11 cellular contexts compared by ENCODE assay signal in genomic region chr3:49899815-49900214, GRCh38. TPM values are rescaled to one million over a fixed set of nuclear protein-coding genes. Genes with fewer than 3 reads are reported as not detected.
DNase-seq lines count a peak whose midpoint lies in the region; ATAC-seq, FAIRE-seq and TF ChIP-seq lines count a peak whose summit lies in the region.
"Had no signal": no experiment of that assay in that cellular context is flagged by ENCODE, and none has a peak within 500 bp of the region (broad histone marks: within the 10 kb centered on the region; RNA-seq: fewer than 3 reads in every experiment).

No MANE protein-coding gene starts in this region.

- no peak overlapping the region for H2BK120ac ChIP-seq in H1 (replicated peaks; ENCODE audit: low read depth, low read length)

- TF ChIP-seq CTCF in H1 (IDR thresholded peaks at IDR 0.05; ENCODE audit: control extremely low read depth in 1 of 3, insufficient read depth in 1 of 3, low read depth in 1 of 3, low read length in 3 of 3) (peak in 2 of 3 experiments; percentile 73; a peak in 3 of 4 replicates), thyroid gland (IDR thresholded peaks at IDR 0.05) (no peak)
- no peak for TF ChIP-seq CTCF in CD4-positive, alpha-beta T cell (IDR thresholded peaks at IDR 0.05)

- H4K5ac ChIP-seq in H1 (ENCODE audit: insufficient read length, low read depth, low read length), result no peak overlapping the region

- H3K36me3 Mint-ChIP-seq in activated naive CD4-positive, alpha-beta T cell treated with anti-CD3 and anti-CD28 coated beads for 36 hours (ENCODE audit: low read depth), result no peaks in the 10 kb centered on the region
- H3K36me3 Mint-ChIP-seq in activated naive CD4-positive, alpha-beta T cell treated with anti-CD3 and anti-CD28 coated beads, Interleukin-2, amount 50 U/mL, for 72 hours, result peaks cover 0 to 4% of the 10 kb centered on the region in 2 donors
- H3K36me3 Mint-ChIP-seq in CD4-positive, alpha-beta T cell (ENCODE audit: low read depth), result no peaks in the 10 kb centered on the region

- H3K27me3 Mint-ChIP-seq in activated naive CD4-positive, alpha-beta T cell treated with anti-CD3 and anti-CD28 coated beads for 36 hours (ENCODE audit: low read depth), result no peaks in the 10 kb centered on the region
- no peaks in the 10 kb centered on the region for H3K27me3 Mint-ChIP-seq in CD4-positive, alpha-beta T cell
- H3K27me3 Mint-ChIP-seq: activated T-cell treated with anti-CD3 and anti-CD28 coated beads, Interleukin-2, amount 50 U/mL, for 24 hours had no signal

- no peak overlapping the region for H3K4me2 ChIP-seq in H1 (ENCODE audit: insufficient read depth in 1 of 2, low read depth in 2 of 2, low read length in 2 of 2)

- H3K9me3 Mint-ChIP-seq in activated naive CD4-positive, alpha-beta T cell treated with anti-CD3 and anti-CD28 coated beads for 36 hours, result no peaks in the 10 kb centered on the region
- H3K9me3 Mint-ChIP-seq in activated naive CD4-positive, alpha-beta T cell treated with anti-CD3 and anti-CD28 coated beads, Interleukin-2, amount 50 U/mL, for 72 hours, result no peaks in the 10 kb centered on the region
- H3K9me3 Mint-ChIP-seq in CD4-positive, alpha-beta T cell, result no peaks in the 10 kb centered on the region
- H3K9me3 Mint-ChIP-seq: activated T-cell treated with anti-CD3 and anti-CD28 coated beads, Interleukin-2, amount 50 U/mL, for 24 hours had no signal

- H4K8ac ChIP-seq in H1 (ENCODE audit: extremely low read depth, insufficient read depth, low read length), result no peak overlapping the region

- TF ChIP-seq RAD21 in H1 (IDR thresholded peaks at IDR 0.05 in 1 of 2, conservative IDR thresholded peaks at IDR 0.05 in 1 of 2; ENCODE audit: low read depth in 2 of 2, low read length in 2 of 2), result peak; percentile 74 to 84

- H3K4me3 ChIP-seq in H1 (ENCODE audit: extremely low read depth in 1 of 4, insufficient read depth in 2 of 4, low read depth in 3 of 4, low read length in 4 of 4) (no peak overlapping the region), thyroid gland (replicated peaks in 1 of 3) (no peak overlapping the region)
- H3K4me3 ChIP-seq: gastrocnemius medialis had no signal

- WGBS in H1 (ENCODE audit: extremely low coverage in 1 of 2, insufficient coverage in 1 of 2, insufficient read length in 1 of 2, insufficient replicate concordance in 2 of 2, low coverage in 1 of 2, low lambda C conversion rate in 2 of 2, missing lambda C conversion rate in 1 of 2), 2 experiments, result 75% methylated on average over 5 of the region's 5 CpGs; no CpG with 5 or more reads in 1 of the 2 experiments
- 55 to 78% methylated on average over 4 to 5 of the region's 5 CpGs for WGBS in thyroid gland, 2 donors

- no peak overlapping the region for H3K4me3 Mint-ChIP-seq in activated naive CD4-positive, alpha-beta T cell treated with anti-CD3 and anti-CD28 coated beads for 36 hours
- H3K4me3 Mint-ChIP-seq in CD4-positive, alpha-beta T cell, result no peak overlapping the region
- H3K4me3 Mint-ChIP-seq: activated T-cell treated with anti-CD3 and anti-CD28 coated beads, Interleukin-2, amount 50 U/mL, for 24 hours had no signal

- no peak overlapping the region for H3K23ac ChIP-seq in H1 (ENCODE audit: insufficient read length)

- CTCF ChIA-PET in activated naive CD4-positive, alpha-beta T cell treated with anti-CD3 and anti-CD28 coated beads for 36 hours (lab: Charles Lee), result interaction anchor here (0.6 to 1.2 kb wide), 4 partner anchors 10 to 99 kb away, joined by 3 read pairs; no protein-coding TSS in a partner anchor
- CTCF ChIA-PET in H1 (lab: Charles Lee; ENCODE audit: partially characterized antibody), result interaction anchor here (0.6 to 16.1 kb wide), 31 partner anchors 10 to 712 kb away, joined by 3 to 306 read pairs (median 5); partner anchors contain the start of genes AMIGO3, CAMKV, CDHR4 and INKA1
- CTCF ChIA-PET in CD4-positive, alpha-beta T cell (lab: Charles Lee), result no interaction called here

- intact Hi-C loops in activated naive CD4-positive, alpha-beta T cell treated with anti-CD3 and anti-CD28 coated beads for 36 hours (cut with micrococcal nuclease), result no loop called here
- intact Hi-C loops in thyroid gland (cut with DNase I), result loop anchor here (5.0 to 10.0 kb wide), 2 partner anchors 98 to 195 kb away; partner anchors contain the start of gene INKA1
- intact Hi-C loops in CD4-positive, alpha-beta T cell (cut with DNase I, micrococcal nuclease), result loop anchor here in 1 of 2 experiments (5.0 kb wide), 2 partner anchors 42 to 113 kb away; partner anchors contain the start of genes IP6K1 and RBM6

- H4K20me1 ChIP-seq in H1 (replicated peaks in 1 of 2; ENCODE audit: control insufficient read depth in 1 of 2, insufficient read depth in 2 of 2, low read length in 2 of 2), result peaks cover 0 to 2% of the 10 kb centered on the region in 2 experiments

- no peak overlapping the region for H2BK15ac ChIP-seq in H1 (ENCODE audit: low read length)

- H4K91ac ChIP-seq in H1 (replicated peaks; ENCODE audit: insufficient read length, low read length), result no peak overlapping the region

- no peak for ATAC-seq in activated naive CD4-positive, alpha-beta T cell treated with anti-CD3 and anti-CD28 coated beads, Interleukin-2, amount 50 U/mL, for 72 hours
- ATAC-seq in GM19324 (IDR thresholded peaks at IDR 0.05; ENCODE audit: low FRiP score, unreplicated experiment) (no peak), GM21515 (IDR thresholded peaks at IDR 0.05; ENCODE audit: unreplicated experiment) (no peak)
- ATAC-seq in CD4-positive, alpha-beta T cell (ENCODE audit: poor library complexity), result no peak

- no peak overlapping the region for H3K4ac ChIP-seq in H1 (replicated peaks; ENCODE audit: insufficient read length, low read depth, low read length)

- H3K9ac ChIP-seq in H1 (replicated peaks in 1 of 4; ENCODE audit: extremely low read depth in 1 of 4, low read depth in 3 of 4, low read length in 3 of 4), result no peak overlapping the region

- peaks cover 0 to 9% (median 8%) of the 10 kb centered on the region in 4 experiments; a peak in 6 of 7 replicates for H3K4me1 ChIP-seq in H1 (replicated peaks in 1 of 4; ENCODE audit: control insufficient read depth in 3 of 4, insufficient read depth in 4 of 4, low read length in 3 of 4)
- peaks cover 14 to 36% of the 10 kb centered on the region in 2 donors for H3K4me1 ChIP-seq in thyroid gland

- no peak overlapping the region for H2AFZ ChIP-seq in H1 (ENCODE audit: low read length)

- no peak overlapping the region for H2BK20ac ChIP-seq in H1 (ENCODE audit: low read length)

- H3K27ac Mint-ChIP-seq in activated naive CD4-positive, alpha-beta T cell treated with anti-CD3 and anti-CD28 coated beads for 36 hours, result no peak overlapping the region
- no peak overlapping the region for H3K27ac Mint-ChIP-seq in activated naive CD4-positive, alpha-beta T cell treated with anti-CD3 and anti-CD28 coated beads, Interleukin-2, amount 50 U/mL, for 72 hours
- H3K27ac Mint-ChIP-seq in CD4-positive, alpha-beta T cell, result no peak overlapping the region
- H3K27ac Mint-ChIP-seq: activated T-cell treated with anti-CD3 and anti-CD28 coated beads, Interleukin-2, amount 50 U/mL, for 24 hours had no signal

- FAIRE-seq in H1 (lab: Jason Lieb, UNC), result no peak

- H3K4me1 Mint-ChIP-seq in activated naive CD4-positive, alpha-beta T cell treated with anti-CD3 and anti-CD28 coated beads for 36 hours (ENCODE audit: low read depth), result peaks cover 7% of the 10 kb centered on the region
- peaks cover 9% of the 10 kb centered on the region for H3K4me1 Mint-ChIP-seq in CD4-positive, alpha-beta T cell (ENCODE audit: low read depth)

- DNase-seq in activated naive CD4-positive, alpha-beta T cell treated with anti-CD3 and anti-CD28 coated beads for 36 hours, result peak; percentile 22
- DNase-seq in activated naive CD4-positive, alpha-beta T cell treated with anti-CD3 and anti-CD28 coated beads, Interleukin-2, amount 50 U/mL, for 72 hours (ENCODE audit: low spot score in 2 of 2), result no peak
- DNase-seq in NCI-H69 (lab: John Stamatoyannopoulos, UW), result peak; percentile 33
- DNase-seq in H1 (ENCODE audit: low read depth in 1 of 2, low spot score in 2 of 2), result peak in 1 of 2 experiments; percentile 64
- DNase-seq in thyroid gland, result no peak
- no peak for DNase-seq in CD4-positive, alpha-beta T cell
- DNase-seq: activated T-cell treated with anti-CD3 and anti-CD28 coated beads, Interleukin-2, amount 50 U/mL, for 24 hours; NCI-H187 had no signal

- no peak for TF ChIP-seq EP300 in H1 (IDR thresholded peaks at IDR 0.05; ENCODE audit: borderline replicate concordance in 1 of 2, low read depth in 2 of 2, low read length in 2 of 2)

- H3K14ac ChIP-seq in H1 (ENCODE audit: insufficient read length), result no peak overlapping the region

- H2AK5ac ChIP-seq in H1 (ENCODE audit: low read depth, low read length), result no peak overlapping the region

- H2BK12ac ChIP-seq in H1 (ENCODE audit: low read depth, low read length), result no peak overlapping the region

- H3K79me1 ChIP-seq in H1 (ENCODE audit: low read depth, low read length), result no peaks in the 10 kb centered on the region

- H3K79me2 ChIP-seq in H1 (ENCODE audit: control insufficient read depth in 1 of 2, insufficient read depth in 2 of 2, low read length in 2 of 2), result no peaks in the 10 kb centered on the region

- H3K23me2 ChIP-seq in H1 (ENCODE audit: low read depth, low read length), result no peaks in the 10 kb centered on the region; the same call in 1 of the 2 replicates

- H3K27me3 ChIP-seq in H1 (replicated peaks in 1 of 4; ENCODE audit: control insufficient read depth in 3 of 4, extremely low read depth in 1 of 4, insufficient read depth in 3 of 4, low read length in 3 of 4) (peaks cover 0 to 3% (median 1%) of the 10 kb centered on the region in 4 experiments; a peak in 3 of 7 replicates), thyroid gland (no peaks in the 10 kb centered on the region)
- H3K27me3 ChIP-seq in CD4-positive, alpha-beta T cell (ENCODE audit: control insufficient read depth, insufficient read depth, low read length), result no peaks in the 10 kb centered on the region
- H3K27me3 ChIP-seq: gastrocnemius medialis had no signal

- TF ChIP-seq POLR2A in H1 (IDR thresholded peaks at IDR 0.05; ENCODE audit: control extremely low read depth in 1 of 2, low read depth in 2 of 2, low read length in 2 of 2) (no peak), thyroid gland (IDR thresholded peaks at IDR 0.05) (no peak)

- H3K36me3 ChIP-seq in H1 (ENCODE audit: control insufficient read depth in 2 of 4, insufficient read depth in 4 of 4, low read length in 3 of 4) (no peaks in the 10 kb centered on the region), thyroid gland (no peaks in the 10 kb centered on the region)
- H3K36me3 ChIP-seq: gastrocnemius medialis had no signal

- POLR2A ChIA-PET in H1 (lab: Charles Lee; ENCODE audit: partially characterized antibody), result interaction anchor here (0.9 to 3.0 kb wide), 7 partner anchors 11 to 96 kb away, joined by 3 to 16 read pairs (median 3); partner anchors contain the start of genes INKA1 and TRAIP
- POLR2A ChIA-PET in CD4-positive, alpha-beta T cell (lab: Charles Lee), result no interaction called here

- H3K18ac ChIP-seq in H1 (ENCODE audit: extremely low read depth, low read length), result no peak overlapping the region

- H2BK5ac ChIP-seq in H1 (ENCODE audit: low read depth, low read length), result no peak overlapping the region

- H3K27ac ChIP-seq in H1 (ENCODE audit: low read depth, low read length) (no peak overlapping the region), thyroid gland (peak overlapping the region in 2 of 3 donors; percentile 63 to 68)
- H3K27ac ChIP-seq in CD4-positive, alpha-beta T cell (ENCODE audit: low read depth, low read length), result no peak overlapping the region

- H3K9me3 ChIP-seq in H1 (ENCODE audit: insufficient read depth in 2 of 2, low read depth in 1 of 2, low read length in 1 of 2) (no peaks in the 10 kb centered on the region), thyroid gland (no peaks in the 10 kb centered on the region)
- H3K9me3 ChIP-seq in CD4-positive, alpha-beta T cell (ENCODE audit: control insufficient read depth, low read length), result no peaks in the 10 kb centered on the region
- H3K9me3 ChIP-seq: gastrocnemius medialis had no signal

- H3K56ac ChIP-seq in H1 (replicated peaks; ENCODE audit: insufficient read length, low read depth, low read length), result no peak overlapping the region

RNA-seq across cellular contexts. Expression of gene MST1R, which starts 3.9 kb away (rescaled TPM):
- total RNA-seq in activated naive CD4-positive, alpha-beta T cell treated with anti-CD3 and anti-CD28 coated beads for 36 hours, result under 1 TPM; 0.27 to 0.41 TPM
- 1 to 10 TPM in 1 of 2 donors, under 1 TPM in 1; 0.68 to 2.8 TPM for total RNA-seq in activated naive CD4-positive, alpha-beta T cell treated with anti-CD3 and anti-CD28 coated beads, Interleukin-2, amount 50 U/mL, for 72 hours
- total RNA-seq in H1 (2021; fragmentation: NEBNext Ultra II Directional; extraction: Animal tissue kit (Norgen Biotek cat#: 25700)), result 4.8 and 7.6 TPM in 2 replicates
- 7.6 and 9.4 TPM in 2 replicates for polyA plus RNA-seq in H1 (2011; rRNA removed)
- 7.7 TPM for polyA plus RNA-seq in H1 (2011; cell fraction: cytosol; rRNA removed)
- 42.5 TPM for polyA plus RNA-seq in H1 (2011; cell fraction: nucleus; rRNA removed)
- 3.3 to 8.7 TPM (median 5.8 TPM) in 4 replicates for polyA plus RNA-seq in H1 (2012, experiment 1 of 2)
- polyA plus RNA-seq in H1 (2012, experiment 2 of 2), result 3.9 TPM
- polyA plus RNA-seq in H1 (2013, experiment 1 of 2), result 6.4 TPM
- 3.9 TPM for polyA plus RNA-seq in H1 (2013, experiment 2 of 2)
- 6.6 and 13.8 TPM in 2 replicates for polyA minus RNA-seq in H1 (2011; rRNA and poly(A)+ RNA removed)
- polyA minus RNA-seq in H1 (2011; cell fraction: cytosol; rRNA and poly(A)+ RNA removed), result 4.0 TPM
- polyA minus RNA-seq in H1 (2011; cell fraction: nucleus; rRNA and poly(A)+ RNA removed), result 20.9 TPM
- 1 to 10 TPM; 1.7 to 6.1 (median 3.1) TPM for total RNA-seq in thyroid gland
- total RNA-seq in CD4-positive, alpha-beta T cell, result under 1 TPM; 0.55 to 0.89 TPM

RNA-seq across cellular contexts. Expression of gene MON1A, which starts 29.8 kb away (rescaled TPM):
- total RNA-seq in activated naive CD4-positive, alpha-beta T cell treated with anti-CD3 and anti-CD28 coated beads for 36 hours, result 1 to 10 TPM; 5.4 to 5.9 TPM
- total RNA-seq in activated naive CD4-positive, alpha-beta T cell treated with anti-CD3 and anti-CD28 coated beads, Interleukin-2, amount 50 U/mL, for 72 hours, result 1 to 10 TPM; 6.0 to 8.4 TPM
- total RNA-seq in H1 (2021; fragmentation: NEBNext Ultra II Directional; extraction: Animal tissue kit (Norgen Biotek cat#: 25700)), result 9.8 and 10.3 TPM in 2 replicates
- polyA plus RNA-seq in H1 (2011; rRNA removed), result 14.1 and 20.4 TPM in 2 replicates
- polyA plus RNA-seq in H1 (2011; cell fraction: cytosol; rRNA removed), result 10.8 TPM
- 13.1 TPM for polyA plus RNA-seq in H1 (2011; cell fraction: nucleus; rRNA removed)
- 5.4 to 8.8 TPM (median 7.3 TPM) in 4 replicates for polyA plus RNA-seq in H1 (2012, experiment 1 of 2)
- polyA plus RNA-seq in H1 (2012, experiment 2 of 2), result 10.2 TPM
- polyA plus RNA-seq in H1 (2013, experiment 1 of 2), result 7.2 TPM
- 7.1 TPM for polyA plus RNA-seq in H1 (2013, experiment 2 of 2)
- 4.5 and 5.9 TPM in 2 replicates for polyA minus RNA-seq in H1 (2011; rRNA and poly(A)+ RNA removed)
- polyA minus RNA-seq in H1 (2011; cell fraction: cytosol; rRNA and poly(A)+ RNA removed), result 8.0 TPM
- 4.9 TPM for polyA minus RNA-seq in H1 (2011; cell fraction: nucleus; rRNA and poly(A)+ RNA removed)
- total RNA-seq in thyroid gland, result 10 to 100 TPM; 12.1 to 19.9 (median 18.7) TPM
- 1 to 10 TPM in 1 of 2 experiments, under 1 TPM in 1; 0.85 to 1.3 TPM for total RNA-seq in CD4-positive, alpha-beta T cell

RNA-seq across cellular contexts. Expression of gene CAMKV, which starts 30.1 kb away (rescaled TPM):
- under 1 TPM; 0.69 to 0.86 TPM for total RNA-seq in activated naive CD4-positive, alpha-beta T cell treated with anti-CD3 and anti-CD28 coated beads for 36 hours
- under 1 TPM; 0.43 to 0.48 TPM for total RNA-seq in activated naive CD4-positive, alpha-beta T cell treated with anti-CD3 and anti-CD28 coated beads, Interleukin-2, amount 50 U/mL, for 72 hours
- total RNA-seq in H1 (2021; fragmentation: NEBNext Ultra II Directional; extraction: Animal tissue kit (Norgen Biotek cat#: 25700)), result 66.4 and 67.9 TPM in 2 replicates
- 56.3 and 74.5 TPM in 2 replicates for polyA plus RNA-seq in H1 (2011; rRNA removed)
- polyA plus RNA-seq in H1 (2011; cell fraction: cytosol; rRNA removed), result 80.5 TPM
- 277 TPM for polyA plus RNA-seq in H1 (2011; cell fraction: nucleus; rRNA removed)
- polyA plus RNA-seq in H1 (2012, experiment 1 of 2), result 70.4 to 87.7 TPM (median 77.8 TPM) in 4 replicates
- polyA plus RNA-seq in H1 (2012, experiment 2 of 2), result 61.8 TPM
- 39.4 TPM for polyA plus RNA-seq in H1 (2013, experiment 1 of 2)
- polyA plus RNA-seq in H1 (2013, experiment 2 of 2), result 33.4 TPM
- polyA minus RNA-seq in H1 (2011; rRNA and poly(A)+ RNA removed), result 57.9 and 66.0 TPM in 2 replicates
- 41.2 TPM for polyA minus RNA-seq in H1 (2011; cell fraction: cytosol; rRNA and poly(A)+ RNA removed)
- 57.3 TPM for polyA minus RNA-seq in H1 (2011; cell fraction: nucleus; rRNA and poly(A)+ RNA removed)
- not detected for total RNA-seq in thyroid gland
- total RNA-seq in CD4-positive, alpha-beta T cell, result under 1 TPM in 1 of 2 experiments, not detected in 1; 0.28 TPM
- total RNA-seq: gastrocnemius medialis had no signal

RNA-seq across cellular contexts. Expression of gene RBM6, which starts 40.1 kb away (rescaled TPM):
- 10 to 100 TPM; 89.1 to 98.2 TPM for total RNA-seq in activated naive CD4-positive, alpha-beta T cell treated with anti-CD3 and anti-CD28 coated beads for 36 hours
- total RNA-seq in activated naive CD4-positive, alpha-beta T cell treated with anti-CD3 and anti-CD28 coated beads, Interleukin-2, amount 50 U/mL, for 72 hours, result 100 to 1,000 TPM in 1 of 2 donors, 10 to 100 TPM in 1; 94.6 to 168 TPM
- 80.1 and 81.2 TPM in 2 replicates for total RNA-seq in H1 (2021; fragmentation: NEBNext Ultra II Directional; extraction: Animal tissue kit (Norgen Biotek cat#: 25700))
- polyA plus RNA-seq in H1 (2011; rRNA removed), result 21.4 and 30.6 TPM in 2 replicates
- 57.8 TPM for polyA plus RNA-seq in H1 (2011; cell fraction: cytosol; rRNA removed)
- polyA plus RNA-seq in H1 (2011; cell fraction: nucleus; rRNA removed), result 63.2 TPM
- 71.0 to 103 TPM (median 84.6 TPM) in 4 replicates for polyA plus RNA-seq in H1 (2012, experiment 1 of 2)
- polyA plus RNA-seq in H1 (2012, experiment 2 of 2), result 8.7 TPM
- 70.7 TPM for polyA plus RNA-seq in H1 (2013, experiment 1 of 2)
- 66.7 TPM for polyA plus RNA-seq in H1 (2013, experiment 2 of 2)
- polyA minus RNA-seq in H1 (2011; rRNA and poly(A)+ RNA removed), result 28.7 and 34.8 TPM in 2 replicates
- 20.6 TPM for polyA minus RNA-seq in H1 (2011; cell fraction: cytosol; rRNA and poly(A)+ RNA removed)
- polyA minus RNA-seq in H1 (2011; cell fraction: nucleus; rRNA and poly(A)+ RNA removed), result 59.0 TPM
- 100 to 1,000 TPM; 113 to 148 (median 129) TPM for total RNA-seq in thyroid gland
- 100 to 1,000 TPM in 1 of 2 experiments, 10 to 100 TPM in 1; 99.3 to 106 TPM for total RNA-seq in CD4-positive, alpha-beta T cell

RNA-seq across cellular contexts. Expression of gene TRAIP, which starts 43.5 kb away (rescaled TPM):
- total RNA-seq in activated naive CD4-positive, alpha-beta T cell treated with anti-CD3 and anti-CD28 coated beads for 36 hours, result 10 to 100 TPM; 21.5 to 25.7 TPM
- 10 to 100 TPM; 30.0 TPM for total RNA-seq in activated naive CD4-positive, alpha-beta T cell treated with anti-CD3 and anti-CD28 coated beads, Interleukin-2, amount 50 U/mL, for 72 hours
- total RNA-seq in H1 (2021; fragmentation: NEBNext Ultra II Directional; extraction: Animal tissue kit (Norgen Biotek cat#: 25700)), result 25.4 and 28.1 TPM in 2 replicates
- 27.7 and 29.5 TPM in 2 replicates for polyA plus RNA-seq in H1 (2011; rRNA removed)
- polyA plus RNA-seq in H1 (2011; cell fraction: cytosol; rRNA removed), result 29.3 TPM
- 101 TPM for polyA plus RNA-seq in H1 (2011; cell fraction: nucleus; rRNA removed)
- 21.5 to 33.3 TPM (median 29.6 TPM) in 4 replicates for polyA plus RNA-seq in H1 (2012, experiment 1 of 2)
- 18.8 TPM for polyA plus RNA-seq in H1 (2012, experiment 2 of 2)
- polyA plus RNA-seq in H1 (2013, experiment 1 of 2), result 22.0 TPM
- polyA plus RNA-seq in H1 (2013, experiment 2 of 2), result 20.9 TPM
- polyA minus RNA-seq in H1 (2011; rRNA and poly(A)+ RNA removed), result 37.3 and 44.4 TPM in 2 replicates
- 14.4 TPM for polyA minus RNA-seq in H1 (2011; cell fraction: cytosol; rRNA and poly(A)+ RNA removed)
- polyA minus RNA-seq in H1 (2011; cell fraction: nucleus; rRNA and poly(A)+ RNA removed), result 39.7 TPM
- total RNA-seq in thyroid gland, result 1 to 10 TPM in 3 of 4 donors, under 1 TPM in 1; 0.73 to 7.0 (median 3.3) TPM
- 1 to 10 TPM; 2.4 TPM for total RNA-seq in CD4-positive, alpha-beta T cell

Comparison
In these comparisons a context has a peak if more than half of its experiments do, and no peak if none do; other contexts are left out.
1. DNase-seq: peak in activated naive CD4-positive, alpha-beta T cell treated with anti-CD3 and anti-CD28 coated beads for 36 hours (single experiment) and NCI-H69 (single experiment); none in activated naive CD4-positive, alpha-beta T cell treated with anti-CD3 and anti-CD28 coated beads, Interleukin-2, amount 50 U/mL, for 72 hours (0 of 2), thyroid gland (0 of 2) and CD4-positive, alpha-beta T cell (0 of 10).
2. H3K27ac ChIP-seq: peak in thyroid gland (2 of 3); none in H1 (single experiment) and CD4-positive, alpha-beta T cell (single experiment).
3. CTCF ChIP-seq: peak in H1 (2 of 3); none in thyroid gland (0 of 6) and CD4-positive, alpha-beta T cell (single experiment).
4. RNA of gene CAMKV, which starts 30.1 kb away (total RNA-seq): 66.4 to 67.9 TPM in H1; 0.69 to 0.86 TPM in activated naive CD4-positive, alpha-beta T cell treated with anti-CD3 and anti-CD28 coated beads for 36 hours, 0.43 to 0.48 TPM in activated naive CD4-positive, alpha-beta T cell treated with anti-CD3 and anti-CD28 coated beads, Interleukin-2, amount 50 U/mL, for 72 hours, 0.28 TPM in CD4-positive, alpha-beta T cell and not detected in thyroid gland; every median in the first group is over 10 times any median in the second.